In the genomic region with DNA sequence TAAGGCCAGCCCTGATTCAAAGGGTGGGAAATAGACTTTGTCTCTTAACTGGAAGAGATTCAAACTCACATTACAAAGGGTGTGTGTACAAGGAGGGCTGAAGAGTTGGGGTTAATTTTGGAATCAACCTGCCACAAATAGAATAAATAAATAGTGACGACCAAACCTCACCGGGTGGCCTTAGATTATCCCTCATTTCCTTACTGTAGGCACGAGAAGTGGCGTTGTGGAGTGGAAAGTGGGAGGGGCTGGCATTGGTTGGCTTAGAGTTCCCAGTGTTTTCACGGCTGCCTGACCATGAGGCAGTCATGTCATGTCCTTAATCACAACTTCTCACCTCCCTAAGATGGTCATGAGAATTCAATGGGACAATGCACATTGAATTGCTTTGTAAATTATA, we compare ENCODE assay signal across 1 cellular context.
TF ChIP-seq lines count a peak whose summit lies in the region.

No MANE protein-coding gene starts in this region.

TF ChIP-seq in IMR-90, 13 proteins besides CTCF, POLR2A, EP300 and RAD21 (continued from another document):
- TF ChIP-seq ELK1 (IDR thresholded peaks at IDR 0.05; ENCODE audit: borderline replicate concordance, low read depth, low read length) (no peak), MAFK (IDR thresholded peaks at IDR 0.05; ENCODE audit: low read depth, low read length) (no peak), FOS (IDR thresholded peaks at IDR 0.05; ENCODE audit: low read depth, low read length) (no peak), CHD1 (IDR thresholded peaks at IDR 0.05; ENCODE audit: low read depth, low read length) (no peak), NFE2L2 (IDR thresholded peaks at IDR 0.05; ENCODE audit: low read depth, low read length) (no peak)
- TF ChIP-seq, protein P1, sequence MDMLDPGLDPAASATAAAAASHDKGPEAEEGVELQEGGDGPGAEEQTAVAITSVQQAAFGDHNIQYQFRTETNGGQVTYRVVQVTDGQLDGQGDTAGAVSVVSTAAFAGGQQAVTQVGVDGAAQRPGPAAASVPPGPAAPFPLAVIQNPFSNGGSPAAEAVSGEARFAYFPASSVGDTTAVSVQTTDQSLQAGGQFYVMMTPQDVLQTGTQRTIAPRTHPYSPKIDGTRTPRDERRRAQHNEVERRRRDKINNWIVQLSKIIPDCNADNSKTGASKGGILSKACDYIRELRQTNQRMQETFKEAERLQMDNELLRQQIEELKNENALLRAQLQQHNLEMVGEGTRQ (IDR thresholded peaks at IDR 0.05; ENCODE audit: low read depth, low read length) = no peak
